ENCODE assay signal across 11 cellular contexts in genomic region chr2:194319222-194319992, GRCh38.
A peak's percentile ranks its signal among the peaks of the same experiment; 100 is the strongest.
DNase-seq lines count a peak whose midpoint lies in the region; ATAC-seq and TF ChIP-seq lines count a peak whose summit lies in the region.
"Had no signal": no experiment of that assay in that cellular context is flagged by ENCODE, and none has a peak within 500 bp of the region (broad histone marks: within the 10 kb centered on the region; RNA-seq: fewer than 3 reads in every experiment).

No MANE protein-coding gene starts in this region.

- H3K4me3 Mint-ChIP-seq in H9 (no peak overlapping the region), natural killer cell (no peak overlapping the region)
- H3K4me3 Mint-ChIP-seq: activated naive CD8-positive, alpha-beta T cell treated with anti-CD3 and anti-CD28 coated beads, Interleukin-2, amount 50 U/mL, for 24 hours had no signal

- H4K20me1 ChIP-seq in H9 (ENCODE audit: control insufficient read depth, insufficient read depth, insufficient read length), result no peaks in the 10 kb centered on the region

- H3T11ph ChIP-seq in H9 (ENCODE audit: low read length), result no peak overlapping the region

- intact Hi-C loops in natural killer cell (cut with micrococcal nuclease), result no loop called here

- no peaks in the 10 kb centered on the region for H3K79me1 ChIP-seq in H9 (ENCODE audit: insufficient read depth, low read depth, low read length, poor library complexity, severe bottlenecking)

- H4K5ac ChIP-seq in H9 (ENCODE audit: insufficient read length, low read depth, low read length), result no peak overlapping the region

- no peaks in the 10 kb centered on the region for H3K27me3 ChIP-seq in H9 (ENCODE audit: insufficient read depth, low read length)
- H3K27me3 ChIP-seq in iPS DF 6.9 (ENCODE audit: control insufficient read depth, insufficient read depth, low read length), result no peaks in the 10 kb centered on the region

- no peaks in the 10 kb centered on the region for H3K23me2 ChIP-seq in H9 (ENCODE audit: insufficient read length, low read depth, low read length, poor library complexity, severe bottlenecking)

- H2AK5ac ChIP-seq in H9 (ENCODE audit: insufficient read length, low read length), result no peak overlapping the region

- H3K4me1 Mint-ChIP-seq in H9 (no peaks in the 10 kb centered on the region), natural killer cell (no peaks in the 10 kb centered on the region)
- H3K4me1 Mint-ChIP-seq: activated naive CD8-positive, alpha-beta T cell treated with anti-CD3 and anti-CD28 coated beads, Interleukin-2, amount 50 U/mL, for 24 hours had no signal

- H3K56ac ChIP-seq in H9 (ENCODE audit: insufficient read length, low read depth, low read length), result no peak overlapping the region

- WGBS in H9 (ENCODE audit: extremely low coverage, insufficient read length, low lambda C conversion rate), result no CpG with 5 or more reads among the region's 4 CpGs
- WGBS in iPS DF 6.9 (ENCODE audit: insufficient coverage, insufficient read length), result no CpG with 5 or more reads among the region's 4 CpGs

- H3K4me1 ChIP-seq in H9 (ENCODE audit: insufficient read depth, low read length) (no peaks in the 10 kb centered on the region), iPS DF 6.9 (ENCODE audit: control insufficient read depth, insufficient read depth, low read length) (no peaks in the 10 kb centered on the region; the same call in 1 of the 2 replicates)

- H4K91ac ChIP-seq in H9 (ENCODE audit: insufficient read length, low read depth, low read length), result no peak overlapping the region

- no peak overlapping the region for H2AFZ ChIP-seq in H9 (ENCODE audit: low read length)

- ATAC-seq in GM18858 (IDR thresholded peaks at IDR 0.05; ENCODE audit: unreplicated experiment) (peak; percentile 54), natural killer cell (no peak)
- ATAC-seq: activated naive CD8-positive, alpha-beta T cell treated with anti-CD3 and anti-CD28 coated beads, Interleukin-2, amount 50 U/mL, for 24 hours had no signal

- H4K8ac ChIP-seq in H9 (replicated peaks; ENCODE audit: insufficient read length, low read depth, low read length), result no peak overlapping the region

- H2BK20ac ChIP-seq in H9 (ENCODE audit: low read depth, low read length, poor library complexity, severe bottlenecking), result no peak overlapping the region

- H3K14ac ChIP-seq in H9 (ENCODE audit: insufficient read depth, low read length), result no peak overlapping the region

- TF ChIP-seq CTCF in H9 (conservative IDR thresholded peaks at IDR 0.05), result peak; percentile 61
- TF ChIP-seq CTCF in natural killer cell (IDR thresholded peaks at IDR 0.05), result no peak

- no peak overlapping the region for H2BK15ac ChIP-seq in H9 (ENCODE audit: low read depth, low read length)

- H3K79me2 ChIP-seq in H9 (ENCODE audit: insufficient read depth, low read length), result no peaks in the 10 kb centered on the region

- H3K9ac ChIP-seq in H9 (ENCODE audit: extremely low read depth, insufficient read length, low read length), result no peak overlapping the region

- H3K36me3 Mint-ChIP-seq in H9 (ENCODE audit: insufficient read depth in 1 of 3, low read depth in 3 of 3), result no peaks in the 10 kb centered on the region
- no peaks in the 10 kb centered on the region for H3K36me3 Mint-ChIP-seq in natural killer cell

- H3K4me3 ChIP-seq in Jurkat, Clone E6-1 (ENCODE audit: low read length), result no peak overlapping the region
- H3K4me3 ChIP-seq in iPS DF 6.9 (ENCODE audit: low read length), result no peak overlapping the region
- H3K4me3 ChIP-seq: thoracic aorta had no signal

- H2BK5ac ChIP-seq in H9 (ENCODE audit: insufficient read length, low read length), result no peak overlapping the region

- no peaks in the 10 kb centered on the region for H3K36me3 ChIP-seq in iPS DF 6.9 (ENCODE audit: control insufficient read depth, insufficient read depth, low read length)
- H3K36me3 ChIP-seq: thoracic aorta had no signal

- H2BK120ac ChIP-seq in H9 (ENCODE audit: low read depth, low read length, poor library complexity, severe bottlenecking), result no peak overlapping the region

- no peak overlapping the region for H3K18ac ChIP-seq in H9 (ENCODE audit: insufficient read length, low read depth, low read length)

- H3K27me3 Mint-ChIP-seq in H9 (ENCODE audit: low read depth) (no peaks in the 10 kb centered on the region), natural killer cell (ENCODE audit: low read depth in 2 of 2) (no peaks in the 10 kb centered on the region)
- H3K27me3 Mint-ChIP-seq: activated naive CD8-positive, alpha-beta T cell treated with anti-CD3 and anti-CD28 coated beads, Interleukin-2, amount 50 U/mL, for 24 hours had no signal

- H3K27ac ChIP-seq in H9 (ENCODE audit: insufficient read length, low read depth, low read length), result no peak overlapping the region
- no peak overlapping the region for H3K27ac ChIP-seq in iPS DF 6.9 (ENCODE audit: low read length)
- H3K27ac ChIP-seq: thoracic aorta had no signal

- H3K9me3 Mint-ChIP-seq in H9 (no peaks in the 10 kb centered on the region), natural killer cell (peaks cover 2 to 3% of the 10 kb centered on the region in 2 donors)
- H3K9me3 Mint-ChIP-seq: activated naive CD8-positive, alpha-beta T cell treated with anti-CD3 and anti-CD28 coated beads, Interleukin-2, amount 50 U/mL, for 24 hours had no signal

- H2BK12ac ChIP-seq in H9 (ENCODE audit: insufficient read length, low read depth, low read length), result no peak overlapping the region

- H3K9me3 ChIP-seq in H9 (ENCODE audit: control insufficient read depth, low read depth, low read length) (no peaks in the 10 kb centered on the region), iPS DF 6.9 (ENCODE audit: control insufficient read depth, insufficient read depth, low read length) (no peaks in the 10 kb centered on the region)
- H3K9me3 ChIP-seq: thoracic aorta had no signal

- H3K4me2 ChIP-seq in H9 (ENCODE audit: insufficient read depth, insufficient read length, low read length), result no peak overlapping the region

- H3K4ac ChIP-seq in H9 (ENCODE audit: low read depth, low read length), result no peak overlapping the region

- peak; percentile 32 for DNase-seq in H9
- DNase-seq in Jurkat, Clone E6-1 (ENCODE audit: low read depth, low spot score), result peak; percentile 20
- DNase-seq in iPS DF 6.9 (ENCODE audit: low read depth, low spot score), result peak; percentile 16
- DNase-seq in NCI-H1436 treated with DMSO at 0.1 percent for 48 hours (lab: John Stamatoyannopoulos, UW), result no peak
- no peak for DNase-seq in DMS79 treated with DMSO at 0.1 percent for 48 hours (lab: John Stamatoyannopoulos, UW)
- DNase-seq in natural killer cell, result no peak
- DNase-seq in stimulated activated CD4-positive, alpha-beta T cell treated with anti-CD3 and anti-CD28 coated beads, Interleukin-12 subunit alpha, Interleukin-12 subunit beta, amount 100 ng/mL, for 4 hours, result no peak
- DNase-seq: activated naive CD8-positive, alpha-beta T cell treated with anti-CD3 and anti-CD28 coated beads, Interleukin-2, amount 50 U/mL, for 24 hours; NCI-H345 had no signal

- no peak overlapping the region for H3K23ac ChIP-seq in H9 (ENCODE audit: insufficient read length, low read depth, low read length)

- H3K27ac Mint-ChIP-seq in H9, result no peak overlapping the region
- peak overlapping the region in 1 of 2 donors; percentile 26 for H3K27ac Mint-ChIP-seq in natural killer cell
- H3K27ac Mint-ChIP-seq: activated naive CD8-positive, alpha-beta T cell treated with anti-CD3 and anti-CD28 coated beads, Interleukin-2, amount 50 U/mL, for 24 hours had no signal

Comparison
In these comparisons a context has a peak if more than half of its experiments do, and no peak if none do; other contexts are left out.
1. DNase-seq: peak in H9 (single experiment), Jurkat, Clone E6-1 (single experiment) and iPS DF 6.9 (single experiment); none in NCI-H1436 treated with DMSO at 0.1 percent for 48 hours (single experiment), DMS79 treated with DMSO at 0.1 percent for 48 hours (single experiment), natural killer cell (single experiment) and stimulated activated CD4-positive, alpha-beta T cell treated with anti-CD3 and anti-CD28 coated beads, Interleukin-12 subunit alpha, Interleukin-12 subunit beta, amount 100 ng/mL, for 4 hours (single experiment).